Comparison of ENCODE assay signal across 20 cellular contexts in the genomic region with DNA sequence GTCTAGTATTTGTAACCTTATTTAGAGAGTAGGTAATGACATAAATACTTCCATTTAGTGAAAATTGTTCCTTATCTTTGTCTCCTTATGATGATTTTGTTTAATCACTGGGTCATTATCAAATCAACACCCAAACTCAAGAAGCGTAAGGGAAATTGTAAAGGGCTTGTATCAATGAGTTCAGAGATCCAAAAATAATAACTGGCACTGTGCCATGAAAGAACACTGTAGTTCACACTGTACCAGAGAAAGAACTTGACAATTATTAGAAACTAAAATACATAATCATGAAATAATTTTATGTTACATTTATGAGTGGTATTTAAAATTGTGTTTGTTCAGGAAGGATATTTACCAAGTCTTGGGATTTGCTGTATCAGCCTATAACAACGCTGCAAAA.
"Had no signal": no experiment of that assay in that cellular context is flagged by ENCODE, and none has a peak within 500 bp of the region (broad histone marks: within the 10 kb centered on the region; RNA-seq: fewer than 3 reads in every experiment).

No MANE protein-coding gene starts in this region.

- H3K36me3 ChIP-seq: left lung, lower lobe of right lung, neural progenitor cell, right atrium auricular region, spleen, tibial nerve had no signal

- H3K4me2 ChIP-seq: neural progenitor cell had no signal

- H3K9me3 ChIP-seq: body of pancreas, left lung, lower lobe of right lung, right atrium auricular region, spleen, tibial nerve had no signal

- H2AFZ ChIP-seq: neural progenitor cell, parathyroid adenoma had no signal

- H3K79me2 ChIP-seq: parathyroid adenoma had no signal

- H3K27ac ChIP-seq: body of pancreas, left lung, lower lobe of right lung, neural progenitor cell, parathyroid adenoma, right atrium auricular region, spleen, tibial nerve, VCaP had no signal

- H3K4me3 ChIP-seq: body of pancreas, left lung, lower lobe of right lung, neural progenitor cell, right atrium auricular region, spleen, tibial nerve had no signal

- H3K27me3 ChIP-seq: body of pancreas, left lung, neural progenitor cell, right atrium auricular region, spleen, tibial nerve had no signal

- H3K4me1 ChIP-seq: body of pancreas, left lung, lower lobe of right lung, neural progenitor cell, parathyroid adenoma, right atrium auricular region, spleen, tibial nerve had no signal

- DNase-seq: activated CD4-positive, alpha-beta T cell treated with anti-CD3 and anti-CD28 coated beads for 48 hours; activated CD4-positive, alpha-beta T cell treated with anti-CD3 and anti-CD28 coated beads, Interleukin-2, amount 50 U/mL, for 48 hours; activated CD8-positive, alpha-beta memory T cell treated with anti-CD3 and anti-CD28 coated beads for 24 hours; activated effector memory CD4-positive, alpha-beta T cell treated with Interleukin-2 at 50 U/mL for 16 hours; activated naive CD4-positive, alpha-beta T cell treated with Interleukin-2 at 50 U/mL for 16 hours; anterior cingulate cortex; body of pancreas; effector memory CD4-positive, alpha-beta T cell; left lung; lower lobe of right lung; mesenchymal stem cell; natural killer cell; occipital lobe; spleen; stimulated activated naive CD4-positive, alpha-beta T cell had no signal

- ATAC-seq: body of pancreas, left lung, lower lobe of right lung, natural killer cell had no signal

- H3K9ac ChIP-seq: neural progenitor cell, parathyroid adenoma had no signal
